ENCODE assay signal across 15 cellular contexts in genomic region chr1:236122176-236122575, GRCh38. TPM values are rescaled to one million over a fixed set of nuclear protein-coding genes. Genes with fewer than 3 reads are reported as not detected.
DNase-seq lines count a peak whose midpoint lies in the region; ATAC-seq, FAIRE-seq and TF ChIP-seq lines count a peak whose summit lies in the region.
"Had no signal": no experiment of that assay in that cellular context is flagged by ENCODE, and none has a peak within 500 bp of the region (broad histone marks: within the 10 kb centered on the region; RNA-seq: fewer than 3 reads in every experiment).

No MANE protein-coding gene starts in this region.

- no peak overlapping the region for H3K4me3 Mint-ChIP-seq in activated T-helper 1 cell treated with anti-CD3 and anti-CD28 coated beads, Interleukin-12 subunit alpha, Interleukin-12 subunit beta, Interleukin-2, Interleukin-4 antibody, amounts not matched to agents 30 ng/mL and 10 ng/mL and 1 ng/mL, durations not matched to agents 14 hours and 24 hours and 36 hours
- H3K4me3 Mint-ChIP-seq: WTC11 had no signal

- H3K36me3 Mint-ChIP-seq in activated T-helper 1 cell treated with anti-CD3 and anti-CD28 coated beads, Interleukin-12 subunit alpha, Interleukin-12 subunit beta, Interleukin-2, Interleukin-4 antibody, amounts not matched to agents 30 ng/mL and 10 ng/mL and 1 ng/mL, durations not matched to agents 14 hours and 24 hours and 36 hours (ENCODE audit: low read depth), result no peaks in the 10 kb centered on the region
- H3K36me3 Mint-ChIP-seq: CD4-positive, alpha-beta memory T cell; WTC11 had no signal

- in situ Hi-C loops in GM13977 (cut with MboI; ENCODE audit: low pct_unique_long_range_greater_than_20kb, low sequenced_read_pairs, unreplicated experiment), result loop anchor here (25.0 kb wide), 2 partner anchors 740 to 1265 kb away; no protein-coding TSS in a partner anchor

- ATAC-seq in GM18868 (IDR thresholded peaks at IDR 0.05; ENCODE audit: unreplicated experiment) (peak; percentile 69), HG02642 (IDR thresholded peaks at IDR 0.05; ENCODE audit: poor library complexity, unreplicated experiment) (peak; percentile 66), GM21737 (IDR thresholded peaks at IDR 0.05; ENCODE audit: unreplicated experiment) (no peak), GM18498 (IDR thresholded peaks at IDR 0.05; ENCODE audit: unreplicated experiment) (no peak)
- ATAC-seq: naive thymus-derived CD4-positive, alpha-beta T cell; WTC11 had no signal

- peak; percentile 65 for DNase-seq in GM13977 (ENCODE audit: low spot score)
- DNase-seq in activated T-helper 1 cell treated with anti-CD3 and anti-CD28 coated beads, Interleukin-12 subunit alpha, Interleukin-12 subunit beta, Interleukin-2, Interleukin-4 antibody, amounts not matched to agents 30 ng/mL and 10 ng/mL and 1 ng/mL, durations not matched to agents 14 hours and 24 hours and 36 hours (ENCODE audit: low spot score), result no peak
- DNase-seq in RCC 7860 (ENCODE audit: low spot score), result no peak
- DNase-seq: anterior cingulate cortex; CD4-positive, alpha-beta memory T cell; kidney glomerular epithelial cell; naive thymus-derived CD4-positive, alpha-beta T cell; NCI-H1092; sigmoid colon had no signal

- H3K27ac Mint-ChIP-seq in activated T-helper 1 cell treated with anti-CD3 and anti-CD28 coated beads, Interleukin-12 subunit alpha, Interleukin-12 subunit beta, Interleukin-2, Interleukin-4 antibody, amounts not matched to agents 30 ng/mL and 10 ng/mL and 1 ng/mL, durations not matched to agents 14 hours and 24 hours and 36 hours, result peak overlapping the region; percentile 60
- H3K27ac Mint-ChIP-seq: CD4-positive, alpha-beta memory T cell; WTC11 had no signal

- no peaks in the 10 kb centered on the region for H3K9me3 Mint-ChIP-seq in activated T-helper 1 cell treated with anti-CD3 and anti-CD28 coated beads, Interleukin-12 subunit alpha, Interleukin-12 subunit beta, Interleukin-2, Interleukin-4 antibody, amounts not matched to agents 30 ng/mL and 10 ng/mL and 1 ng/mL, durations not matched to agents 14 hours and 24 hours and 36 hours
- H3K9me3 Mint-ChIP-seq: CD4-positive, alpha-beta memory T cell; WTC11 had no signal

- peaks cover 28% of the 10 kb centered on the region for H3K4me1 Mint-ChIP-seq in activated T-helper 1 cell treated with anti-CD3 and anti-CD28 coated beads, Interleukin-12 subunit alpha, Interleukin-12 subunit beta, Interleukin-2, Interleukin-4 antibody, amounts not matched to agents 30 ng/mL and 10 ng/mL and 1 ng/mL, durations not matched to agents 14 hours and 24 hours and 36 hours (ENCODE audit: low read depth)

- peaks cover 14% of the 10 kb centered on the region for H3K27me3 Mint-ChIP-seq in activated T-helper 1 cell treated with anti-CD3 and anti-CD28 coated beads, Interleukin-12 subunit alpha, Interleukin-12 subunit beta, Interleukin-2, Interleukin-4 antibody, amounts not matched to agents 30 ng/mL and 10 ng/mL and 1 ng/mL, durations not matched to agents 14 hours and 24 hours and 36 hours (ENCODE audit: insufficient read depth)

- intact Hi-C loops in activated T-helper 1 cell treated with anti-CD3 and anti-CD28 coated beads, Interleukin-12 subunit alpha, Interleukin-12 subunit beta, Interleukin-2, Interleukin-4 antibody, amounts not matched to agents 30 ng/mL and 10 ng/mL and 1 ng/mL, durations not matched to agents 14 hours and 24 hours and 36 hours (cut with micrococcal nuclease), result loop anchor here (1.0 to 5.0 kb wide), 5 partner anchors 21 to 480 kb away; partner anchors contain the start of genes HEATR1 and LGALS8

- no peak for TF ChIP-seq CTCF in GM13977 (IDR thresholded peaks at IDR 0.05; ENCODE audit: extremely low read depth, insufficient read depth, missing control alignments)

- FAIRE-seq in RCC 7860 (lab: Jason Lieb, UNC), result no peak
- FAIRE-seq: frontal cortex had no signal

RNA-seq across cellular contexts. Expression of gene GPR137B, which starts 20.2 kb away (rescaled TPM):
- total RNA-seq in activated T-helper 1 cell treated with anti-CD3 and anti-CD28 coated beads, Interleukin-12 subunit alpha, Interleukin-12 subunit beta, Interleukin-2, Interleukin-4 antibody, amounts not matched to agents 30 ng/mL and 10 ng/mL and 1 ng/mL, durations not matched to agents 14 hours and 24 hours and 36 hours, result 9.2 and 10.5 TPM in 2 replicates

RNA-seq across cellular contexts. Expression of gene NID1, which starts 57.3 kb away (rescaled TPM):
- 0.44 and 0.65 TPM in 2 replicates for total RNA-seq in activated T-helper 1 cell treated with anti-CD3 and anti-CD28 coated beads, Interleukin-12 subunit alpha, Interleukin-12 subunit beta, Interleukin-2, Interleukin-4 antibody, amounts not matched to agents 30 ng/mL and 10 ng/mL and 1 ng/mL, durations not matched to agents 14 hours and 24 hours and 36 hours

Comparison
In these comparisons a context has a peak if more than half of its experiments do, and no peak if none do; other contexts are left out.
1. ATAC-seq: peak in GM18868 (single experiment) and HG02642 (single experiment); none in GM21737 (single experiment) and GM18498 (single experiment).